18 cellular contexts compared by ENCODE assay signal in the genomic region with DNA sequence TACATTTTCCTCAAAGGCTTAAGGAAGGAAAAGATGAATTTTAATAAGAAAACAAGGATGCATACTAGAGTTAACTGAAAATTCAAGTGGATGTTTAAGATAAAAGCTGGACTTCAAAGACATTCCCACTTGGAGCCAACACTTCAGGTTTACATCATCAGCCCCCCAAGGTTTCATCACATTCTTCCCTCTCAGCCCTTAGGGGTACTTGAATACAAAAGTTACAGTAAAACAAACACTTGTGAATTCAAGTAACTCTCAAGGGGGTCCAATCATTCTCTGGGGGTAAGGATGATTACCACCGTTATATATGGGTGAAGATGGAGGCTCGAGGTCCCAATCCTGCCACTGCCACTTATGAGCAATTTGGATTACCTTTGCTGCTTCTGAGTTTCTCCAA.
"Had no signal": no experiment of that assay in that cellular context is flagged by ENCODE, and none has a peak within 500 bp of the region (broad histone marks: within the 10 kb centered on the region; RNA-seq: fewer than 3 reads in every experiment).

No MANE protein-coding gene starts in this region.

- H3K27ac ChIP-seq: hepatocyte, thyroid gland had no signal

- H3K27ac Mint-ChIP-seq: activated T-cell treated with anti-CD3 and anti-CD28 coated beads, Interleukin-2, amount 50 U/mL, for 24 hours; activated T-helper 17 cell treated with anti-CD3 and anti-CD28 coated beads, Interleukin-2, amount 50 U/mL, for 72 hours; naive thymus-derived CD8-positive, alpha-beta T cell; stimulated activated memory B cell treated with anti-CD40 and anti-IgM and Interleukin-4, amounts not matched to agents 10 μg/mL and 1 μg/mL and 100 μg/mL, for 72 hours; stimulated activated naive CD8-positive, alpha-beta T cell treated with anti-CD3 and anti-CD28 coated beads, Interleukin-15, amount 100 ng/mL, for 72 hours had no signal

- H3K36me3 Mint-ChIP-seq: naive thymus-derived CD8-positive, alpha-beta T cell; stimulated activated memory B cell treated with anti-CD40 and anti-IgM and Interleukin-4, amounts not matched to agents 10 μg/mL and 1 μg/mL and 100 μg/mL, for 72 hours had no signal

- H3K4me3 Mint-ChIP-seq: activated T-cell treated with anti-CD3 and anti-CD28 coated beads, Interleukin-2, amount 50 U/mL, for 24 hours; activated T-helper 17 cell treated with anti-CD3 and anti-CD28 coated beads, Interleukin-2, amount 50 U/mL, for 72 hours; naive thymus-derived CD8-positive, alpha-beta T cell; stimulated activated memory B cell treated with anti-CD40 and anti-IgM and Interleukin-4, amounts not matched to agents 10 μg/mL and 1 μg/mL and 100 μg/mL, for 72 hours had no signal

- H3K4me1 ChIP-seq: sigmoid colon, thyroid gland had no signal

- H3K9me3 ChIP-seq: esophagus muscularis mucosa, sigmoid colon, thyroid gland had no signal

- H3K9me3 Mint-ChIP-seq: activated T-cell treated with anti-CD3 and anti-CD28 coated beads, Interleukin-2, amount 50 U/mL, for 24 hours; activated T-helper 17 cell treated with anti-CD3 and anti-CD28 coated beads, Interleukin-2, amount 50 U/mL, for 72 hours; naive thymus-derived CD8-positive, alpha-beta T cell; stimulated activated memory B cell treated with anti-CD40 and anti-IgM and Interleukin-4, amounts not matched to agents 10 μg/mL and 1 μg/mL and 100 μg/mL, for 72 hours; stimulated activated naive CD8-positive, alpha-beta T cell treated with anti-CD3 and anti-CD28 coated beads, Interleukin-15, amount 100 ng/mL, for 72 hours had no signal

- ATAC-seq: naive thymus-derived CD8-positive, alpha-beta T cell; stimulated activated memory B cell treated with anti-CD40 and anti-IgM and Interleukin-4, amounts not matched to agents 10 μg/mL and 1 μg/mL and 100 μg/mL, for 72 hours had no signal

- H3K36me3 ChIP-seq: esophagus muscularis mucosa, sigmoid colon, thyroid gland had no signal

- DNase-seq: activated CD8-positive, alpha-beta memory T cell treated with anti-CD3 and anti-CD28 coated beads, Interleukin-2, amount 50 U/mL, for 4 hours; activated gamma-delta T cell treated with Interleukin-2 at 50 U/mL for 16 hours; activated naive CD4-positive, alpha-beta T cell treated with anti-CD3 and anti-CD28 coated beads, Interleukin-2, amount 50 U/mL, for 16 hours; activated T-cell treated with anti-CD3 and anti-CD28 coated beads, Interleukin-2, amount 50 U/mL, for 24 hours; amniotic stem cell; cortex of kidney; foreskin melanocyte; naive thymus-derived CD8-positive, alpha-beta T cell; small intestine; stimulated activated CD4-positive, alpha-beta T cell treated with anti-CD3 and anti-CD28 coated beads, Interleukin-1b, Interleukin-23, amount 100 ng/mL, for 48 hours; stimulated activated CD4-positive, alpha-beta T cell treated with anti-CD3 and anti-CD28 coated beads, Interleukin-4, amount 100 ng/mL, for 4 hours had no signal

- H3K27me3 ChIP-seq: hepatocyte, thyroid gland had no signal

- H3K4me3 ChIP-seq: esophagus muscularis mucosa, hepatocyte, sigmoid colon, thyroid gland had no signal
